Comparison of ENCODE assay signal across 1 cellular context in genomic region chr12:5882511-5883185, GRCh38.
TF ChIP-seq lines count a peak whose summit lies in the region.

No MANE protein-coding gene starts in this region.

TF ChIP-seq in K562, 482 proteins besides CTCF, POLR2A, EP300 and RAD21 (continued from another document):
- TF ChIP-seq NKRF (IDR thresholded peaks at IDR 0.05; ENCODE audit: borderline replicate concordance) (no peak), ZKSCAN1 (IDR thresholded peaks at IDR 0.05; ENCODE audit: low read depth, low read length) (no peak), ZNF695 (CRISPR knock-in tag; IDR thresholded peaks at IDR 0.05) (no peak), ZNF354B (CRISPR knock-in tag; IDR thresholded peaks at IDR 0.05) (no peak), BHLHE40 (IDR thresholded peaks at IDR 0.05; ENCODE audit: low read length) (peak; percentile 27; the same call in 1 of the 2 replicates), MXD1 (CRISPR knock-in tag; IDR thresholded peaks at IDR 0.05; ENCODE audit: borderline replicate concordance, poor library complexity, severe bottlenecking) (no peak), IFI16 (CRISPR knock-in tag; IDR thresholded peaks at IDR 0.05) (no peak), VEZF1 (CRISPR knock-in tag; IDR thresholded peaks at IDR 0.05) (peak; percentile 28; the same call in 1 of the 2 replicates), MNT (conservative IDR thresholded peaks at IDR 0.05) (no peak)
